ENCODE assay signal across 8 cellular contexts in the genomic region with DNA sequence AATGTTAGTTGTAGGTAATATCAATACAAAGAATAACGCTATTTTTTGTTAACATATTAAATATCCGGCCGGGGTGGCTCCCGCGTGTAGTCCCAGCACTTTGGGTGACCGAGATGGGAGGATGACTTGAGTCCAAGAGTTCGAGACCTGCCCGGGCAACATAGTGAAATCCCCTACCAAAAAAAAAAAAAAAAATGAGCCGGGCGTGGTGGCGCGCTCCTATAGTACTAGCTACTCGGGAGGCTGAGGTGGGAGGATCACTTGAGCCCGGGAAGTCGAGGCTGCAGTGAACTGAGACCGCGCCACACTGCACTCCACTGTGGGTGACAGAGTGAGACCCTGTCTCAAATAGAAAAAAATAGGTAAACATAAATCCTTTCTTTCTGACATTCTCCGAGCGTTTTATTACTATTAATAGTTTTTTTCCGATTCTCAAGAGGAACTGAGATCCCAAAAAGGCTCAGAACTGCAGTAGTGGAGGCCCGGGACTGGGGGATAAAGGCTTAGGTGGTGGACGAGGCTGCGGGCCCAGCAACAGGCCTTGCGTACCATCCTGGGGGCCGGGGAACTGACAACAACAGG. TPM values are rescaled to one million over a fixed set of nuclear protein-coding genes. Genes with fewer than 3 reads are reported as not detected.
A peak's percentile ranks its signal among the peaks of the same experiment; 100 is the strongest.
DNase-seq lines count a peak whose midpoint lies in the region; ATAC-seq, FAIRE-seq and TF ChIP-seq lines count a peak whose summit lies in the region.

No MANE protein-coding gene starts in this region.

- peaks cover 31% of the 10 kb centered on the region for H3K4me1 Mint-ChIP-seq in memory B cell

- H3K9ac ChIP-seq in GM12878 (ENCODE audit: control insufficient read depth, insufficient read depth, low read length) = peak overlapping the region; percentile 90

- H3K27ac Mint-ChIP-seq in memory B cell = peak overlapping the region; percentile 97

- no peak for TF ChIP-seq EP300 in GM12878 (IDR thresholded peaks at IDR 0.05; ENCODE audit: borderline replicate concordance in 1 of 2, control insufficient read depth in 1 of 2, low read depth in 2 of 2, low read length in 2 of 2)

- no peaks in the 10 kb centered on the region for H3K27me3 ChIP-seq in GM12878 (replicated peaks in 1 of 2; ENCODE audit: control insufficient read depth in 2 of 2, insufficient read depth in 2 of 2, low read length in 1 of 2)
- H3K27me3 ChIP-seq in uterus = no peaks in the 10 kb centered on the region

- RAD21 ChIA-PET in GM12878 (lab: Charles Lee; ENCODE audit: unreplicated experiment) = interaction anchor here (1.0 to 1.2 kb wide), 3 partner anchors 14 to 72 kb away, joined by 4 to 5 read pairs (median 5); no protein-coding TSS in a partner anchor

- peak overlapping the region; percentile 64 for H3K4me2 ChIP-seq in GM12878 (ENCODE audit: control insufficient read depth, insufficient read depth)

- peak overlapping the region; percentile 97 for H3K27ac ChIP-seq in GM12878 (ENCODE audit: control insufficient read depth, insufficient read depth)
- H3K27ac ChIP-seq in uterus = peak overlapping the region; percentile 87 to 89

- H3K79me2 ChIP-seq in GM12878 (ENCODE audit: control insufficient read depth, insufficient read depth, low read length) = peaks cover 62% of the 10 kb centered on the region

- no peak overlapping the region for H2AFZ ChIP-seq in GM12878 (ENCODE audit: control insufficient read depth, low read depth, low read length)

- intact Hi-C loops in GM12878 (cut with micrococcal nuclease; ENCODE audit: unreplicated experiment) = loop anchor here (2.0 to 5.0 kb wide), 2 partner anchors 42 to 72 kb away; no protein-coding TSS in a partner anchor
- intact Hi-C loops in uterus (cut with DNase I; ENCODE audit: low total_unique reads) = no loop called here

- H3K27me3 Mint-ChIP-seq in memory B cell = no peaks in the 10 kb centered on the region

- no TSS peak for BruUV-seq in GM12878 (replicated peaks; lab: Mats Ljungman, UMichigan)

- TF ChIP-seq RAD21 in GM12878 (IDR thresholded peaks at IDR 0.05; ENCODE audit: insufficient read depth, low read depth, low read length) = no peak

- SMC1A ChIA-PET in GM12878 (lab: Charles Lee; ENCODE audit: uncharacterized antibody, unreplicated experiment) = interaction anchor here (0.6 to 4.1 kb wide), 2 partner anchors 13 to 364 kb away, joined by 3 to 21 read pairs; no protein-coding TSS in a partner anchor

- in situ Hi-C loops in GM12878 (cut with MboI) = loop anchor here (10.0 to 25.0 kb wide), 2 partner anchors 54 to 1472 kb away; a partner anchor contains a TSS

- H3K9me3 Mint-ChIP-seq in memory B cell = no peaks in the 10 kb centered on the region

- no peaks in the 10 kb centered on the region for H3K9me3 ChIP-seq in GM12878 (replicated peaks; ENCODE audit: control insufficient read depth, insufficient read depth, low read length)
- no peaks in the 10 kb centered on the region for H3K9me3 ChIP-seq in uterus

- peaks cover 3% of the 10 kb centered on the region for H3K36me3 Mint-ChIP-seq in memory B cell

- TF ChIP-seq CTCF in GM12878 (IDR thresholded peaks at IDR 0.05 in 2 of 3, conservative IDR thresholded peaks at IDR 0.05 in 1 of 3; ENCODE audit: control insufficient read depth in 2 of 3, extremely low read depth in 1 of 3, insufficient read depth in 1 of 3, low read depth in 3 of 3, low read length in 3 of 3) = no peak
- TF ChIP-seq CTCF in uterus (IDR thresholded peaks at IDR 0.05) = no peak

- H3K4me3 ChIP-seq in GM12878 (peak overlapping the region; percentile 90), uterus (peak overlapping the region; percentile 63 to 68)

- H3K36me3 ChIP-seq in GM12878 (ENCODE audit: control insufficient read depth in 2 of 2, insufficient read depth in 2 of 2, low read length in 1 of 2) (peaks cover 0 to 2% of the 10 kb centered on the region in 2 experiments; a peak in 1 of 4 replicates), uterus (no peaks in the 10 kb centered on the region)

- peak overlapping the region; percentile 84 for H3K4me3 Mint-ChIP-seq in memory B cell

- peaks cover 11% of the 10 kb centered on the region; the same call in 1 of the 2 replicates for H4K20me1 ChIP-seq in GM12878 (ENCODE audit: control insufficient read depth, insufficient read depth)

- no peak for FAIRE-seq in GM12878 (lab: Jason Lieb, UNC)

- DNase-seq in stimulated activated CD4-positive, alpha-beta T cell treated with anti-CD3 and anti-CD28 coated beads, Interleukin-15, amount 100 ng/mL, for 24 hours = peak; percentile 38
- no peak for DNase-seq in stimulated activated CD4-positive, alpha-beta T cell treated with anti-CD3 and anti-CD28 coated beads, Interleukin-4, amount 100 ng/mL, for 4 hours
- DNase-seq in GM12878 (ENCODE audit: low read depth, low spot score) (no peak), memory B cell (ENCODE audit: low spot score in 2 of 2) (no peak), uterus (peak in 1 of 2 donors; percentile 26), NCI-H774 (lab: John Stamatoyannopoulos, UW) (no peak), NCI-H748 treated with DMSO at 0.1 percent for 48 hours (lab: John Stamatoyannopoulos, UW) (no peak), left lobe of liver (ENCODE audit: low spot score) (no peak)

- no peak for TF ChIP-seq POLR2A in GM12878 (IDR thresholded peaks at IDR 0.05; ENCODE audit: low read depth, low read length)
- no peak for TF ChIP-seq POLR2A in uterus (IDR thresholded peaks at IDR 0.05)

- POLR2A ChIA-PET in GM12878 (lab: Charles Lee) = interaction anchor here (1.6 kb wide), 1 partner anchor 243 kb away, joined by 3 read pairs; no protein-coding TSS in a partner anchor

- ATAC-seq in GM12878 (peak; percentile 26; the same call in 2 of the 3 replicates), memory B cell (ENCODE audit: low read depth) (no peak), left lobe of liver (no peak)

- CTCF ChIA-PET in GM12878 (lab: Yijun Ruan, JAX) = interaction anchor here (1.5 kb wide), 1 partner anchor 14 kb away, joined by 8 read pairs; no protein-coding TSS in a partner anchor

- H3K4me1 ChIP-seq in GM12878 (ENCODE audit: control insufficient read depth, insufficient read depth, low read length) = peaks cover 46% of the 10 kb centered on the region
- H3K4me1 ChIP-seq in uterus = peaks cover 7 to 22% of the 10 kb centered on the region in 2 donors

- WGBS in GM12878 (ENCODE audit: insufficient coverage, insufficient replicate concordance, low lambda C conversion rate, missing lambda C conversion rate) = 25% methylated on average over 22 of the region's 25 CpGs

TF ChIP-seq in GM12878, 131 proteins besides CTCF, POLR2A, EP300 and RAD21:
- no peak for TF ChIP-seq BRCA1 (IDR thresholded peaks at IDR 0.05; ENCODE audit: low read depth, low read length)
- TF ChIP-seq MXI1 (IDR thresholded peaks at IDR 0.05; ENCODE audit: low read depth, low read length) = 0 out of 2 replicates have a peak, but pooled peaks have one; percentile 11
- no peak for TF ChIP-seq YBX1 (IDR thresholded peaks at IDR 0.05)
- no peak for TF ChIP-seq SREBF2 (IDR thresholded peaks at IDR 0.05; ENCODE audit: low read length)

RNA-seq across cellular contexts. Expression of a gene that starts 1.0 kb away (rescaled TPM):
- 72.5 and 73.2 TPM in 2 replicates for total RNA-seq in GM12878 (2013; cell fraction: nucleolus; rRNA removed)
- total RNA-seq in GM12878 (2014; rRNA removed) = 17.9 and 19.9 TPM in 2 replicates
- total RNA-seq in GM12878 (2014; rRNA removed; fragmentation: Illumina TruSeq; extraction: Trizol) = 28.6 and 29.5 TPM in 2 replicates
- total RNA-seq in GM12878 (2021) = 26.7 and 30.6 TPM in 2 replicates
- 26.4 TPM for polyA plus RNA-seq in GM12878 (2011; ENCODE audit: low read depth)
- 32.6 and 46.6 TPM in 2 replicates for polyA plus RNA-seq in GM12878 (2011; rRNA removed)
- 11.7 and 14.2 TPM in 2 replicates for polyA plus RNA-seq in GM12878 (2011; cell fraction: cytosol; rRNA removed)
- 18.0 and 18.2 TPM in 2 replicates for polyA plus RNA-seq in GM12878 (2011; cell fraction: nucleus; rRNA removed)
- polyA plus RNA-seq in GM12878 (2012) = 15.9 and 21.5 TPM in 2 replicates
- 28.0 and 31.6 TPM in 2 replicates for polyA plus RNA-seq in GM12878 (2014; fragmentation: Illumina TruSeq; extraction: Trizol)
- 1 to 10 TPM; 2.5 to 3.2 TPM for polyA plus RNA-seq in GM12878 (2014; fragmentation: Nextera tagmentation; extraction: Ambion mirVana)
- polyA plus RNA-seq in GM12878 (2014; rRNA removed) = 11.1 and 12.6 TPM in 2 replicates
- polyA plus RNA-seq in GM12878 (2016; fragmentation: Nextera tagmentation; extraction: Ambion mirVana) = 10 to 100 TPM in 1 of 2 experiments, 1 to 10 TPM in 1; 4.7 to 14.3 TPM
- polyA minus RNA-seq in GM12878 (2011; rRNA and poly(A)+ RNA removed) = 27.6 and 28.2 TPM in 2 replicates
- 14.1 and 20.3 TPM in 2 replicates for polyA minus RNA-seq in GM12878 (2011; cell fraction: cytosol; rRNA and poly(A)+ RNA removed)
- 14.9 and 23.7 TPM in 2 replicates for polyA minus RNA-seq in GM12878 (2011; cell fraction: nucleus; rRNA and poly(A)+ RNA removed)
- total RNA-seq in uterus = 10 to 100 TPM; 13.3 to 54.5 (median 44.3) TPM
- 11.6 TPM for total RNA-seq in left lobe of liver
